ENCODE assay signal across 9 cellular contexts in genomic region chr3:177483182-177483967, GRCh38.
DNase-seq lines count a peak whose midpoint lies in the region; ATAC-seq and TF ChIP-seq lines count a peak whose summit lies in the region.
"Had no signal": no experiment of that assay in that cellular context is flagged by ENCODE, and none has a peak within 500 bp of the region (broad histone marks: within the 10 kb centered on the region; RNA-seq: fewer than 3 reads in every experiment).

No MANE protein-coding gene starts in this region.

- no peaks in the 10 kb centered on the region for H3K9me2 ChIP-seq in SK-N-SH
- H3K9me2 ChIP-seq in hepatocyte (replicated peaks; ENCODE audit: insufficient read depth) = no peaks in the 10 kb centered on the region

- H3K27ac ChIP-seq in SK-N-SH (ENCODE audit: low read depth in 2 of 2, low read length in 1 of 2) (no peak overlapping the region), hepatocyte (no peak overlapping the region)
- H3K27ac ChIP-seq: BLaER1 had no signal

- H3K9me3 ChIP-seq in SK-N-SH (peaks cover 3% of the 10 kb centered on the region; the same call in 1 of the 2 replicates), hepatocyte (ENCODE audit: low read depth) (no peaks in the 10 kb centered on the region)

- H3K36me3 ChIP-seq in SK-N-SH (replicated peaks in 1 of 2; ENCODE audit: control insufficient read depth in 1 of 2, insufficient read depth in 2 of 2, low read length in 1 of 2) (no peaks in the 10 kb centered on the region), hepatocyte (replicated peaks; ENCODE audit: insufficient read depth, low read depth) (no peaks in the 10 kb centered on the region)
- H3K36me3 ChIP-seq: BLaER1 had no signal

- ATAC-seq in stimulated activated naive CD8-positive, alpha-beta T cell treated with anti-CD3 and anti-CD28 coated beads, Interleukin-15, Interleukin-2, amounts not matched to agents 100 U/mL and 50 U/mL, for 24 hours = peak; percentile 43
- no peak for ATAC-seq in stimulated activated naive CD8-positive, alpha-beta T cell treated with anti-CD3 and anti-CD28 coated beads, Interleukin-15, amount 100 ng/mL, for 72 hours
- ATAC-seq in GM21381 (IDR thresholded peaks at IDR 0.05; ENCODE audit: unreplicated experiment) = no peak
- ATAC-seq in GM18498 (IDR thresholded peaks at IDR 0.05; ENCODE audit: unreplicated experiment) = no peak
- no peak for ATAC-seq in HG03565 (IDR thresholded peaks at IDR 0.05; ENCODE audit: unreplicated experiment)

- no peaks in the 10 kb centered on the region for H3K79me2 ChIP-seq in SK-N-SH (ENCODE audit: insufficient read depth)
- no peaks in the 10 kb centered on the region for H3K79me2 ChIP-seq in hepatocyte

- CTCF ChIA-PET in SK-N-SH (lab: Yijun Ruan, JAX) = interaction anchor here (1.0 kb wide), 2 partner anchors 16 to 33 kb away, joined by 3 read pairs; no protein-coding TSS in a partner anchor

- peaks cover 8 to 9% of the 10 kb centered on the region in 2 donors for H3K9me3 Mint-ChIP-seq in stimulated activated naive CD8-positive, alpha-beta T cell treated with anti-CD3 and anti-CD28 coated beads, Interleukin-15, amount 100 ng/mL, for 72 hours

- peaks cover 10% of the 10 kb centered on the region for H3F3A ChIP-seq in SK-N-SH (replicated peaks; ENCODE audit: insufficient read depth)

- H3K27me3 ChIP-seq in SK-N-SH (ENCODE audit: insufficient read depth) (no peaks in the 10 kb centered on the region), hepatocyte (no peaks in the 10 kb centered on the region)
- H3K27me3 ChIP-seq: BLaER1 had no signal

- no peak overlapping the region for H3K27ac Mint-ChIP-seq in stimulated activated naive CD8-positive, alpha-beta T cell treated with anti-CD3 and anti-CD28 coated beads, Interleukin-15, amount 100 ng/mL, for 72 hours

- no peak overlapping the region for H2AFZ ChIP-seq in SK-N-SH (ENCODE audit: low read depth)
- no peak overlapping the region for H2AFZ ChIP-seq in hepatocyte

- H3K4me3 Mint-ChIP-seq in stimulated activated naive CD8-positive, alpha-beta T cell treated with anti-CD3 and anti-CD28 coated beads, Interleukin-15, amount 100 ng/mL, for 72 hours = no peak overlapping the region

- no peak overlapping the region for H3K4me2 ChIP-seq in SK-N-SH
- no peak overlapping the region for H3K4me2 ChIP-seq in hepatocyte
- H3K4me2 ChIP-seq: BLaER1 had no signal

- no peaks in the 10 kb centered on the region for H3K4me1 Mint-ChIP-seq in stimulated activated naive CD8-positive, alpha-beta T cell treated with anti-CD3 and anti-CD28 coated beads, Interleukin-15, amount 100 ng/mL, for 72 hours

- TF ChIP-seq RAD21 in SK-N-SH (IDR thresholded peaks at IDR 0.05; ENCODE audit: low read length) = no peak

- H4K20me1 ChIP-seq in SK-N-SH (ENCODE audit: insufficient read depth) (no peaks in the 10 kb centered on the region), hepatocyte (ENCODE audit: insufficient read depth, poor library complexity, severe bottlenecking) (no peaks in the 10 kb centered on the region)
- H4K20me1 ChIP-seq: BLaER1 had no signal

- 89% methylated on average over 4 of the region's 4 CpGs for WGBS in SK-N-SH (ENCODE audit: low lambda C conversion rate)
- WGBS in hepatocyte (ENCODE audit: low lambda C conversion rate, missing lambda C conversion rate) = 56% methylated on average over 4 of the region's 4 CpGs

- peak; percentile 5 for DNase-seq in stimulated activated naive CD8-positive, alpha-beta T cell treated with anti-CD3 and anti-CD28 coated beads, Interleukin-15, Interleukin-2, amounts not matched to agents 100 U/mL and 50 U/mL, for 24 hours
- no peak for DNase-seq in stimulated activated naive CD8-positive, alpha-beta T cell treated with anti-CD3 and anti-CD28 coated beads, Interleukin-15, amount 100 ng/mL, for 72 hours
- no peak for DNase-seq in SK-N-SH
- peak; percentile 17 for DNase-seq in hepatocyte (ENCODE audit: low spot score)
- DNase-seq in HuH-7.5 (ENCODE audit: low spot score) = no peak

- no peak overlapping the region for H3K9ac ChIP-seq in SK-N-SH
- H3K9ac ChIP-seq: BLaER1 had no signal

- H3K27me3 Mint-ChIP-seq in stimulated activated naive CD8-positive, alpha-beta T cell treated with anti-CD3 and anti-CD28 coated beads, Interleukin-15, amount 100 ng/mL, for 72 hours = no peaks in the 10 kb centered on the region

- H3K4me3 ChIP-seq in SK-N-SH (ENCODE audit: low read depth in 2 of 2, low read length in 1 of 2) (no peak overlapping the region), hepatocyte (no peak overlapping the region)
- H3K4me3 ChIP-seq: BLaER1 had no signal

- POLR2A ChIA-PET in SK-N-SH (lab: Yijun Ruan, JAX) = no interaction called here

- TF ChIP-seq CTCF in SK-N-SH (IDR thresholded peaks at IDR 0.05) (peak; percentile 29; the same call in 1 of the 2 replicates), hepatocyte (IDR thresholded peaks at IDR 0.05; ENCODE audit: poor library complexity) (peak; percentile 16)

- TF ChIP-seq EP300 in SK-N-SH (IDR thresholded peaks at IDR 0.05; ENCODE audit: borderline replicate concordance in 1 of 2, low read depth in 1 of 2, low read length in 1 of 2) = no peak

- H3K4me1 ChIP-seq in SK-N-SH (ENCODE audit: control insufficient read depth in 1 of 2, insufficient read depth in 2 of 2, low read depth in 1 of 2, low read length in 1 of 2) (peaks cover 2 to 5% of the 10 kb centered on the region in 2 experiments; a peak in 3 of 4 replicates), hepatocyte (ENCODE audit: insufficient read depth) (peaks cover 6% of the 10 kb centered on the region)
- H3K4me1 ChIP-seq: BLaER1 had no signal

TF ChIP-seq in SK-N-SH, 30 proteins besides CTCF, POLR2A, EP300 and RAD21:
- TF ChIP-seq SMC3 (IDR thresholded peaks at IDR 0.05; ENCODE audit: low read depth, low read length) (0 out of 2 replicates have a peak, but pooled peaks have one; percentile 21), ELF1 (IDR thresholded peaks at IDR 0.05) (no peak)

Comparison
In these comparisons a context has a peak if more than half of its experiments do, and no peak if none do; other contexts are left out.
1. DNase-seq: peak in stimulated activated naive CD8-positive, alpha-beta T cell treated with anti-CD3 and anti-CD28 coated beads, Interleukin-15, Interleukin-2, amounts not matched to agents 100 U/mL and 50 U/mL, for 24 hours (single experiment) and hepatocyte (single experiment); none in stimulated activated naive CD8-positive, alpha-beta T cell treated with anti-CD3 and anti-CD28 coated beads, Interleukin-15, amount 100 ng/mL, for 72 hours (0 of 2), SK-N-SH (single experiment) and HuH-7.5 (single experiment).